Comparison of ENCODE assay signal across 24 cellular contexts in genomic region chr2:96699021-96699420, GRCh38. TPM values are rescaled to one million over a fixed set of nuclear protein-coding genes. Genes with fewer than 3 reads are reported as not detected.
"Had no signal": no experiment of that assay in that cellular context is flagged by ENCODE, and none has a peak within 500 bp of the region (broad histone marks: within the 10 kb centered on the region; RNA-seq: fewer than 3 reads in every experiment).

No MANE protein-coding gene starts in this region.

- DNase-seq: cerebellar nuclear complex; dorsolateral prefrontal cortex; effector CD4-positive, alpha-beta T cell; foreskin keratinocyte; heart left ventricle; kidney; mesendoderm; occipital lobe; ovary; psoas muscle; right cardiac atrium; stimulated activated CD4-positive, alpha-beta T cell treated with anti-CD3 and anti-CD28 coated beads, Interleukin-2, amount 100 ng/mL, for 24 hours; stimulated activated CD4-positive, alpha-beta T cell treated with anti-CD3 and anti-CD28 coated beads, Interleukin-4, amount 100 ng/mL, for 24 hours; stimulated activated naive CD8-positive, alpha-beta T cell treated with anti-CD3 and anti-CD28 coated beads, Interleukin-15, Interleukin-2, amounts not matched to agents 100 U/mL and 50 U/mL, for 24 hours; substantia nigra; testis had no signal

- H3K27me3 Mint-ChIP-seq: stimulated activated memory B cell treated with anti-CD40 and anti-IgM and Interleukin-4, amounts not matched to agents 10 μg/mL and 1 μg/mL and 100 μg/mL, for 72 hours; type B pancreatic cell had no signal

- H3K9me3 Mint-ChIP-seq: nephron; stimulated activated memory B cell treated with anti-CD40 and anti-IgM and Interleukin-4, amounts not matched to agents 10 μg/mL and 1 μg/mL and 100 μg/mL, for 72 hours; type B pancreatic cell had no signal

- ATAC-seq: gastroesophageal sphincter; heart left ventricle; left lobe of liver; psoas muscle; right cardiac atrium; stimulated activated memory B cell treated with anti-CD40 and anti-IgM and Interleukin-4, amounts not matched to agents 10 μg/mL and 1 μg/mL and 100 μg/mL, for 72 hours; stimulated activated naive CD8-positive, alpha-beta T cell treated with anti-CD3 and anti-CD28 coated beads, Interleukin-15, Interleukin-2, amounts not matched to agents 100 U/mL and 50 U/mL, for 24 hours had no signal

- H3K4me1 Mint-ChIP-seq: nephron had no signal

- H3K27ac Mint-ChIP-seq: nephron; stimulated activated memory B cell treated with anti-CD40 and anti-IgM and Interleukin-4, amounts not matched to agents 10 μg/mL and 1 μg/mL and 100 μg/mL, for 72 hours; type B pancreatic cell had no signal

- H3K4me3 Mint-ChIP-seq: nephron; stimulated activated memory B cell treated with anti-CD40 and anti-IgM and Interleukin-4, amounts not matched to agents 10 μg/mL and 1 μg/mL and 100 μg/mL, for 72 hours; type B pancreatic cell had no signal

RNA-seq across cellular contexts. Expression of gene FER1L5, which starts 56.5 kb away (rescaled TPM):
- total RNA-seq: endothelial cell of umbilical vein, gastroesophageal sphincter, lower leg skin, lung microvascular endothelial cell, psoas muscle had no signal
